ENCODE assay signal across 1 cellular context in the genomic region with DNA sequence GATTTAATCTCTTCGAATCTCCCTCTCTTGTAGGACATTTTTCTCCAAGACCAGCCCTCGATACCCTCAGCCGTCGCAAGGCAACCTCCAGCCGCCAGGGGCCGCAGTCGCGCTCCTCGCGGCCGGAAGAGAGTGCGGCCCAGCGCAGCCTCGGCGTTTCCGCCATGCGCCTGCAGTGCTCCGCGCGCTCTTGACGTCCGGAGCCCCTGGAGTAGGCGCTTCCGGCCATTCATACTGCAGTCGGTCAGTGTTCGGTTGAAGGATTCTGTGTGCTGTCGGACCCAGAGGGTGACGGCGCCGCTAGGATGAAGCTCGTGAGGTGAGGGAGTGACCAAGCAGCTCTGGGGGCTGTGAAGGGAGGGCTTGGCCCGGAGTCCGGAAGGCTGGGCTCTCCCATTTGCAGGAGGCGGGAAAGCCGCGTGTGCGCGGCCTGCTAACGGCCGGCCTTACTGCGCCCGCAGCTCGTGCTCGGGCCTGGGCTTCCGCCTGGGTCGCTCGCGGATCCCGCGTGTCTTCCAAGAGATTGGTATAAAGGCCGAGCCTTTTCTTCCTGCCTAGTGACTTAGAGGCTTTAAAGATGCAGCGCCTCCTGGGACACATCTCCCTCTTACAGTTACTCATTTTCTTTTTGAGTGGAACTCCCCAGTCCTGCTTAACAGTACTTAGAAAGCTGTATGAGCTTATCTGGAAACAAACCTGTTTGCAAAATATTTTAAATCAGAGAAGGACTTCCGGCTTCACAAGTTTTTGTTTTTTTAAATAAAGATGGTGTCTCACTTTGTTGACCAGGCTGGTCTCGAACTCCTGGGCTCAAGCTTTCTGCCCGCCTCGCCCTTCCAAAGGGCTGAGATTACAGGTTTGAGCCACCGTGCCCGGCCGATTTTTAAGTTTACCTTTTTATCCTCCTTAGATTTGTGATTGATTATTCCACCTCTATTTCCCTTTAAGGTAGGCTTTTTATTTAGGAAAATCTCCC.
TF ChIP-seq lines count a peak whose summit lies in the region.

A gene (plus strand): TSS at position 190 of the 976 bp plus-strand sequence. CDS start 116 bp downstream, at position 306.

TF ChIP-seq in HepG2, 621 proteins besides CTCF, POLR2A, EP300 and RAD21 (continued from another document and continues in another):
- TF ChIP-seq, protein P1, sequence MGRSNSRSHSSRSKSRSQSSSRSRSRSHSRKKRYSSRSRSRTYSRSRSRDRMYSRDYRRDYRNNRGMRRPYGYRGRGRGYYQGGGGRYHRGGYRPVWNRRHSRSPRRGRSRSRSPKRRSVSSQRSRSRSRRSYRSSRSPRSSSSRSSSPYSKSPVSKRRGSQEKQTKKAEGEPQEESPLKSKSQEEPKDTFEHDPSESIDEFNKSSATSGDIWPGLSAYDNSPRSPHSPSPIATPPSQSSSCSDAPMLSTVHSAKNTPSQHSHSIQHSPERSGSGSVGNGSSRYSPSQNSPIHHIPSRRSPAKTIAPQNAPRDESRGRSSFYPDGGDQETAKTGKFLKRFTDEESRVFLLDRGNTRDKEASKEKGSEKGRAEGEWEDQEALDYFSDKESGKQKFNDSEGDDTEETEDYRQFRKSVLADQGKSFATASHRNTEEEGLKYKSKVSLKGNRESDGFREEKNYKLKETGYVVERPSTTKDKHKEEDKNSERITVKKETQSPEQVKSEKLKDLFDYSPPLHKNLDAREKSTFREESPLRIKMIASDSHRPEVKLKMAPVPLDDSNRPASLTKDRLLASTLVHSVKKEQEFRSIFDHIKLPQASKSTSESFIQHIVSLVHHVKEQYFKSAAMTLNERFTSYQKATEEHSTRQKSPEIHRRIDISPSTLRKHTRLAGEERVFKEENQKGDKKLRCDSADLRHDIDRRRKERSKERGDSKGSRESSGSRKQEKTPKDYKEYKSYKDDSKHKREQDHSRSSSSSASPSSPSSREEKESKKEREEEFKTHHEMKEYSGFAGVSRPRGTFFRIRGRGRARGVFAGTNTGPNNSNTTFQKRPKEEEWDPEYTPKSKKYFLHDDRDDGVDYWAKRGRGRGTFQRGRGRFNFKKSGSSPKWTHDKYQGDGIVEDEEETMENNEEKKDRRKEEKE (IDR thresholded peaks at IDR 0.05): no peak
- TF ChIP-seq HOXD1 (CRISPR knock-in tag; IDR thresholded peaks at IDR 0.05): peak; percentile 88; the same call in 1 of the 2 replicates
- no peak; the same call in 1 of the 2 replicates for TF ChIP-seq CAMTA2 (CRISPR knock-in tag; IDR thresholded peaks at IDR 0.05; ENCODE audit: borderline replicate concordance)
- TF ChIP-seq GFI1 (CRISPR knock-in tag; IDR thresholded peaks at IDR 0.05; ENCODE audit: borderline replicate concordance): peak; percentile 80
- no peak for TF ChIP-seq PCBP2 (optimal IDR thresholded peaks at IDR 0.05; ENCODE audit: low read depth, low read length, poor library complexity, severe bottlenecking)
- peak; percentile 71 for TF ChIP-seq CREB1 (IDR thresholded peaks at IDR 0.05)
- peak; percentile 88 for TF ChIP-seq CREB1 (CRISPR knock-in tag; IDR thresholded peaks at IDR 0.05)
- peak; percentile 76 for TF ChIP-seq ZNF121 (CRISPR knock-in tag; IDR thresholded peaks at IDR 0.05)
- no peak for TF ChIP-seq KDM1A (CRISPR knock-in tag; IDR thresholded peaks at IDR 0.05)
- TF ChIP-seq DPF2 (CRISPR knock-in tag; IDR thresholded peaks at IDR 0.05; ENCODE audit: borderline replicate concordance, low read depth): no peak
- TF ChIP-seq ZNF296 (CRISPR knock-in tag; conservative IDR thresholded peaks at IDR 0.05): peak; percentile 81
- TF ChIP-seq GPN1 (CRISPR knock-in tag; IDR thresholded peaks at IDR 0.05; ENCODE audit: borderline replicate concordance): peak; percentile 74; the same call in 1 of the 2 replicates
- TF ChIP-seq, protein P2, sequence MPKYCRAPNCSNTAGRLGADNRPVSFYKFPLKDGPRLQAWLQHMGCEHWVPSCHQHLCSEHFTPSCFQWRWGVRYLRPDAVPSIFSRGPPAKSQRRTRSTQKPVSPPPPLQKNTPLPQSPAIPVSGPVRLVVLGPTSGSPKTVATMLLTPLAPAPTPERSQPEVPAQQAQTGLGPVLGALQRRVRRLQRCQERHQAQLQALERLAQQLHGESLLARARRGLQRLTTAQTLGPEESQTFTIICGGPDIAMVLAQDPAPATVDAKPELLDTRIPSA (CRISPR knock-in tag; IDR thresholded peaks at IDR 0.05; ENCODE audit: borderline replicate concordance): no peak
- TF ChIP-seq, protein P3, sequence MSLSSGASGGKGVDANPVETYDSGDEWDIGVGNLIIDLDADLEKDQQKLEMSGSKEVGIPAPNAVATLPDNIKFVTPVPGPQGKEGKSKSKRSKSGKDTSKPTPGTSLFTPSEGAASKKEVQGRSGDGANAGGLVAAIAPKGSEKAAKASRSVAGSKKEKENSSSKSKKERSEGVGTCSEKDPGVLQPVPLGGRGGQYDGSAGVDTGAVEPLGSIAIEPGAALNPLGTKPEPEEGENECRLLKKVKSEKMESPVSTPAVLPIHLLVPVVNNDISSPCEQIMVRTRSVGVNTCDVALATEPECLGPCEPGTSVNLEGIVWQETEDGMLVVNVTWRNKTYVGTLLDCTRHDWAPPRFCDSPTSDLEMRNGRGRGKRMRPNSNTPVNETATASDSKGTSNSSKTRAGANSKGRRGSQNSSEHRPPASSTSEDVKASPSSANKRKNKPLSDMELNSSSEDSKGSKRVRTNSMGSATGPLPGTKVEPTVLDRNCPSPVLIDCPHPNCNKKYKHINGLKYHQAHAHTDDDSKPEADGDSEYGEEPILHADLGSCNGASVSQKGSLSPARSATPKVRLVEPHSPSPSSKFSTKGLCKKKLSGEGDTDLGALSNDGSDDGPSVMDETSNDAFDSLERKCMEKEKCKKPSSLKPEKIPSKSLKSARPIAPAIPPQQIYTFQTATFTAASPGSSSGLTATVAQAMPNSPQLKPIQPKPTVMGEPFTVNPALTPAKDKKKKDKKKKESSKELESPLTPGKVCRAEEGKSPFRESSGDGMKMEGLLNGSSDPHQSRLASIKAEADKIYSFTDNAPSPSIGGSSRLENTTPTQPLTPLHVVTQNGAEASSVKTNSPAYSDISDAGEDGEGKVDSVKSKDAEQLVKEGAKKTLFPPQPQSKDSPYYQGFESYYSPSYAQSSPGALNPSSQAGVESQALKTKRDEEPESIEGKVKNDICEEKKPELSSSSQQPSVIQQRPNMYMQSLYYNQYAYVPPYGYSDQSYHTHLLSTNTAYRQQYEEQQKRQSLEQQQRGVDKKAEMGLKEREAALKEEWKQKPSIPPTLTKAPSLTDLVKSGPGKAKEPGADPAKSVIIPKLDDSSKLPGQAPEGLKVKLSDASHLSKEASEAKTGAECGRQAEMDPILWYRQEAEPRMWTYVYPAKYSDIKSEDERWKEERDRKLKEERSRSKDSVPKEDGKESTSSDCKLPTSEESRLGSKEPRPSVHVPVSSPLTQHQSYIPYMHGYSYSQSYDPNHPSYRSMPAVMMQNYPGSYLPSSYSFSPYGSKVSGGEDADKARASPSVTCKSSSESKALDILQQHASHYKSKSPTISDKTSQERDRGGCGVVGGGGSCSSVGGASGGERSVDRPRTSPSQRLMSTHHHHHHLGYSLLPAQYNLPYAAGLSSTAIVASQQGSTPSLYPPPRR (CRISPR knock-in tag; IDR thresholded peaks at IDR 0.05; ENCODE audit: borderline replicate concordance): peak; percentile 71; the same call in 1 of the 2 replicates
- TF ChIP-seq, protein P4, sequence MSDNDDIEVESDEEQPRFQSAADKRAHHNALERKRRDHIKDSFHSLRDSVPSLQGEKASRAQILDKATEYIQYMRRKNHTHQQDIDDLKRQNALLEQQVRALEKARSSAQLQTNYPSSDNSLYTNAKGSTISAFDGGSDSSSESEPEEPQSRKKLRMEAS (IDR thresholded peaks at IDR 0.05): peak; percentile 97
- TF ChIP-seq CEBPG (CRISPR knock-in tag; IDR thresholded peaks at IDR 0.05): peak; percentile 59; the same call in 1 of the 2 replicates
- TF ChIP-seq TEAD2 (CRISPR knock-in tag; IDR thresholded peaks at IDR 0.05): 0 out of 2 replicates have a peak, but pooled peaks have one; percentile 76
- TF ChIP-seq NCOA1 (CRISPR knock-in tag; IDR thresholded peaks at IDR 0.05): peak; percentile 77
- TF ChIP-seq, protein P5, sequence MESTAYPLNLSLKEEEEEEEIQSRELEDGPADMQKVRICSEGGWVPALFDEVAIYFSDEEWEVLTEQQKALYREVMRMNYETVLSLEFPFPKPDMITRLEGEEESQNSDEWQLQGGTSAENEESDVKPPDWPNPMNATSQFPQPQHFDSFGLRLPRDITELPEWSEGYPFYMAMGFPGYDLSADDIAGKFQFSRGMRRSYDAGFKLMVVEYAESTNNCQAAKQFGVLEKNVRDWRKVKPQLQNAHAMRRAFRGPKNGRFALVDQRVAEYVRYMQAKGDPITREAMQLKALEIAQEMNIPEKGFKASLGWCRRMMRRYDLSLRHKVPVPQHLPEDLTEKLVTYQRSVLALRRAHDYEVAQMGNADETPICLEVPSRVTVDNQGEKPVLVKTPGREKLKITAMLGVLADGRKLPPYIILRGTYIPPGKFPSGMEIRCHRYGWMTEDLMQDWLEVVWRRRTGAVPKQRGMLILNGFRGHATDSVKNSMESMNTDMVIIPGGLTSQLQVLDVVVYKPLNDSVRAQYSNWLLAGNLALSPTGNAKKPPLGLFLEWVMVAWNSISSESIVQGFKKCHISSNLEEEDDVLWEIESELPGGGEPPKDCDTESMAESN (CRISPR knock-in tag; conservative IDR thresholded peaks at IDR 0.05): peak; percentile 92
- TF ChIP-seq, protein P6, sequence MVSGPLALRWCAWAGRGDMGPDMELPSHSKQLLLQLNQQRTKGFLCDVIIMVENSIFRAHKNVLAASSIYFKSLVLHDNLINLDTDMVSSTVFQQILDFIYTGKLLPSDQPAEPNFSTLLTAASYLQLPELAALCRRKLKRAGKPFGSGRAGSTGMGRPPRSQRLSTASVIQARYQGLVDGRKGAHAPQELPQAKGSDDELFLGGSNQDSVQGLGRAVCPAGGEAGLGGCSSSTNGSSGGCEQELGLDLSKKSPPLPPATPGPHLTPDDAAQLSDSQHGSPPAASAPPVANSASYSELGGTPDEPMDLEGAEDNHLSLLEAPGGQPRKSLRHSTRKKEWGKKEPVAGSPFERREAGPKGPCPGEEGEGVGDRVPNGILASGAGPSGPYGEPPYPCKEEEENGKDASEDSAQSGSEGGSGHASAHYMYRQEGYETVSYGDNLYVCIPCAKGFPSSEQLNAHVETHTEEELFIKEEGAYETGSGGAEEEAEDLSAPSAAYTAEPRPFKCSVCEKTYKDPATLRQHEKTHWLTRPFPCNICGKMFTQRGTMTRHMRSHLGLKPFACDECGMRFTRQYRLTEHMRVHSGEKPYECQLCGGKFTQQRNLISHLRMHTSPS (CRISPR knock-in tag; IDR thresholded peaks at IDR 0.05; ENCODE audit: low read depth): no peak
- peak; percentile 26; the same call in 1 of the 2 replicates for TF ChIP-seq NFYB (CRISPR knock-in tag; IDR thresholded peaks at IDR 0.05)
- peak; percentile 67; the same call in 1 of the 2 replicates for TF ChIP-seq ZSCAN25 (CRISPR knock-in tag; IDR thresholded peaks at IDR 0.05)
- no peak for TF ChIP-seq ZNF720 (CRISPR knock-in tag; IDR thresholded peaks at IDR 0.05)
- peak; percentile 51 for TF ChIP-seq STAG1 (CRISPR knock-in tag; IDR thresholded peaks at IDR 0.05)
- TF ChIP-seq, protein P7, sequence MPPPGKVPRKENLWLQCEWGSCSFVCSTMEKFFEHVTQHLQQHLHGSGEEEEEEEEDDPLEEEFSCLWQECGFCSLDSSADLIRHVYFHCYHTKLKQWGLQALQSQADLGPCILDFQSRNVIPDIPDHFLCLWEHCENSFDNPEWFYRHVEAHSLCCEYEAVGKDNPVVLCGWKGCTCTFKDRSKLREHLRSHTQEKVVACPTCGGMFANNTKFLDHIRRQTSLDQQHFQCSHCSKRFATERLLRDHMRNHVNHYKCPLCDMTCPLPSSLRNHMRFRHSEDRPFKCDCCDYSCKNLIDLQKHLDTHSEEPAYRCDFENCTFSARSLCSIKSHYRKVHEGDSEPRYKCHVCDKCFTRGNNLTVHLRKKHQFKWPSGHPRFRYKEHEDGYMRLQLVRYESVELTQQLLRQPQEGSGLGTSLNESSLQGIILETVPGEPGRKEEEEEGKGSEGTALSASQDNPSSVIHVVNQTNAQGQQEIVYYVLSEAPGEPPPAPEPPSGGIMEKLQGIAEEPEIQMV (CRISPR knock-in tag; IDR thresholded peaks at IDR 0.05; ENCODE audit: low read depth): peak; percentile 87
- TF ChIP-seq TOE1 (CRISPR knock-in tag; IDR thresholded peaks at IDR 0.05): peak; percentile 81; the same call in 1 of the 2 replicates
- no peak for TF ChIP-seq MBD4 (IDR thresholded peaks at IDR 0.05; ENCODE audit: borderline replicate concordance, low read length)
- TF ChIP-seq MEF2D (CRISPR knock-in tag; IDR thresholded peaks at IDR 0.05): peak; percentile 96
- no peak; the same call in 1 of the 2 replicates for TF ChIP-seq ZNF333 (CRISPR knock-in tag; IDR thresholded peaks at IDR 0.05; ENCODE audit: borderline replicate concordance)
- TF ChIP-seq ZNF558 (CRISPR knock-in tag; IDR thresholded peaks at IDR 0.05; ENCODE audit: borderline replicate concordance): no peak; the same call in 1 of the 2 replicates
- TF ChIP-seq, protein P8, sequence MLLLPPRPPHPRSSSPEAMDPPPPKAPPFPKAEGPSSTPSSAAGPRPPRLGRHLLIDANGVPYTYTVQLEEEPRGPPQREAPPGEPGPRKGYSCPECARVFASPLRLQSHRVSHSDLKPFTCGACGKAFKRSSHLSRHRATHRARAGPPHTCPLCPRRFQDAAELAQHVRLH (CRISPR knock-in tag; IDR thresholded peaks at IDR 0.05; ENCODE audit: borderline replicate concordance, low read depth): peak; percentile 96; the same call in 1 of the 2 replicates
- TF ChIP-seq ZNF670 (CRISPR knock-in tag; IDR thresholded peaks at IDR 0.05; ENCODE audit: borderline replicate concordance): peak; percentile 95
- peak; percentile 90; the same call in 1 of the 2 replicates for TF ChIP-seq ZBTB20 (CRISPR knock-in tag; IDR thresholded peaks at IDR 0.05; ENCODE audit: borderline replicate concordance, low read depth)
- TF ChIP-seq PHF8 (CRISPR knock-in tag; IDR thresholded peaks at IDR 0.05): peak; percentile 98
- peak; percentile 91 for TF ChIP-seq GZF1 (CRISPR knock-in tag; IDR thresholded peaks at IDR 0.05)
- no peak for TF ChIP-seq U2AF2 (IDR thresholded peaks at IDR 0.05; ENCODE audit: low read depth, low read length)
- TF ChIP-seq KDM3A (CRISPR knock-in tag; IDR thresholded peaks at IDR 0.05; ENCODE audit: low read depth): peak; percentile 93
- peak; percentile 94 for TF ChIP-seq ZNF138 (CRISPR knock-in tag; IDR thresholded peaks at IDR 0.05; ENCODE audit: low read depth)
- TF ChIP-seq SNAI1 (CRISPR knock-in tag; IDR thresholded peaks at IDR 0.05; ENCODE audit: borderline replicate concordance): peak; percentile 86
- TF ChIP-seq PLRG1 (conservative IDR thresholded peaks at IDR 0.05): no peak
- TF ChIP-seq, protein P9, sequence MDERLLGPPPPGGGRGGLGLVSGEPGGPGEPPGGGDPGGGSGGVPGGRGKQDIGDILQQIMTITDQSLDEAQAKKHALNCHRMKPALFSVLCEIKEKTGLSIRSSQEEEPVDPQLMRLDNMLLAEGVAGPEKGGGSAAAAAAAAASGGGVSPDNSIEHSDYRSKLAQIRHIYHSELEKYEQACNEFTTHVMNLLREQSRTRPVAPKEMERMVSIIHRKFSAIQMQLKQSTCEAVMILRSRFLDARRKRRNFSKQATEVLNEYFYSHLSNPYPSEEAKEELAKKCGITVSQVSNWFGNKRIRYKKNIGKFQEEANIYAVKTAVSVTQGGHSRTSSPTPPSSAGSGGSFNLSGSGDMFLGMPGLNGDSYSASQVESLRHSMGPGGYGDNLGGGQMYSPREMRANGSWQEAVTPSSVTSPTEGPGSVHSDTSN (CRISPR knock-in tag; IDR thresholded peaks at IDR 0.05): no peak
